ENCODE assay signal across 1 cellular context in the genomic region with DNA sequence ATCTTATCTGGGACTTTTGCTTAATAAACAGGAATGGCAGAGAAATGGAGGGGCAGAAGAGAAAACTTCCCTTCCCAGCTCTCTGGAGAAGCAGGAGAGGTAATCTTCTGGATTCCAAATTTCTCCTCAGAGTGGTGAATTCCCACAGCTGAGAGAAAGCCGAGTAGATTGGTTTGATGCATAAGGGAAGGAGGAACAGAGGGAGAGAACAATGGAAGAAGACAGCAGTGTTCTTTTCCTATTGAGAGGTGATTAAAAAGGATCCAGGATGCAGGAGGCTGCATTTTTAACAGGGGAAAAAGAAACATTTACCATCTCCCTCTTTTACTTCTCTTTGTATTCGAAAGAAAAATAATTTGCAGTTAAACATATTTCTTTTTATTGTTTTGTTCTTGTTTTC.
TF ChIP-seq lines count a peak whose summit lies in the region.

No MANE protein-coding gene starts in this region.

TF ChIP-seq in H1, 55 proteins besides CTCF, POLR2A, EP300 and RAD21:
- TF ChIP-seq CHD2 (IDR thresholded peaks at IDR 0.05; ENCODE audit: low read length) (no peak), TAF7 (optimal IDR thresholded peaks at IDR 0.05; ENCODE audit: borderline replicate concordance, low read depth, low read length) (no peak), BRCA1 (IDR thresholded peaks at IDR 0.05; ENCODE audit: low read depth, low read length) (no peak), NRF1 (IDR thresholded peaks at IDR 0.05; ENCODE audit: low read depth, low read length) (no peak), KDM1A (IDR thresholded peaks at IDR 0.05; ENCODE audit: borderline replicate concordance, low read length) (no peak), SP1 (IDR thresholded peaks at IDR 0.05; ENCODE audit: low read depth, low read length) (no peak), CEBPB (IDR thresholded peaks at IDR 0.05; ENCODE audit: low read depth, low read length) (no peak), HDAC2 (IDR thresholded peaks at IDR 0.05; ENCODE audit: borderline replicate concordance in 1 of 2, low read depth in 2 of 2, low read length in 2 of 2) (no peak), TBP (IDR thresholded peaks at IDR 0.05; ENCODE audit: low read depth, low read length) (no peak), TEAD4 (IDR thresholded peaks at IDR 0.05; ENCODE audit: low read depth, low read length) (no peak), ZNF274 (IDR thresholded peaks at IDR 0.05; ENCODE audit: borderline replicate concordance, extremely low read depth, low read length) (no peak), KDM4A (IDR thresholded peaks at IDR 0.05; ENCODE audit: low read depth, low read length, severe bottlenecking) (no peak), SIN3A (conservative IDR thresholded peaks at IDR 0.05 in 1 of 2, IDR thresholded peaks at IDR 0.05 in 1 of 2; ENCODE audit: low read depth in 1 of 2, low read length in 2 of 2) (no peak), RFX5 (IDR thresholded peaks at IDR 0.05; ENCODE audit: borderline replicate concordance, low read depth, low read length) (no peak), POLR2AphosphoS5 (IDR thresholded peaks at IDR 0.05; ENCODE audit: low read depth, low read length) (no peak), FOSL1 (IDR thresholded peaks at IDR 0.05; ENCODE audit: insufficient read depth, low read depth, low read length) (no peak), KDM5A (IDR thresholded peaks at IDR 0.05; ENCODE audit: low read length) (no peak)
- TF ChIP-seq, protein P1, sequence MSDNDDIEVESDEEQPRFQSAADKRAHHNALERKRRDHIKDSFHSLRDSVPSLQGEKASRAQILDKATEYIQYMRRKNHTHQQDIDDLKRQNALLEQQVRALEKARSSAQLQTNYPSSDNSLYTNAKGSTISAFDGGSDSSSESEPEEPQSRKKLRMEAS (IDR thresholded peaks at IDR 0.05): no peak
- TF ChIP-seq, protein P2, sequence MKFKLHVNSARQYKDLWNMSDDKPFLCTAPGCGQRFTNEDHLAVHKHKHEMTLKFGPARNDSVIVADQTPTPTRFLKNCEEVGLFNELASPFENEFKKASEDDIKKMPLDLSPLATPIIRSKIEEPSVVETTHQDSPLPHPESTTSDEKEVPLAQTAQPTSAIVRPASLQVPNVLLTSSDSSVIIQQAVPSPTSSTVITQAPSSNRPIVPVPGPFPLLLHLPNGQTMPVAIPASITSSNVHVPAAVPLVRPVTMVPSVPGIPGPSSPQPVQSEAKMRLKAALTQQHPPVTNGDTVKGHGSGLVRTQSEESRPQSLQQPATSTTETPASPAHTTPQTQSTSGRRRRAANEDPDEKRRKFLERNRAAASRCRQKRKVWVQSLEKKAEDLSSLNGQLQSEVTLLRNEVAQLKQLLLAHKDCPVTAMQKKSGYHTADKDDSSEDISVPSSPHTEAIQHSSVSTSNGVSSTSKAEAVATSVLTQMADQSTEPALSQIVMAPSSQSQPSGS (IDR thresholded peaks at IDR 0.05; ENCODE audit: low read length): no peak
